ENCODE assay signal across 10 cellular contexts in genomic region chr2:25409044-25409443, GRCh38.
DNase-seq lines count a peak whose midpoint lies in the region; ATAC-seq and TF ChIP-seq lines count a peak whose summit lies in the region.
"Had no signal": no experiment of that assay in that cellular context is flagged by ENCODE, and none has a peak within 500 bp of the region (broad histone marks: within the 10 kb centered on the region; RNA-seq: fewer than 3 reads in every experiment).

No MANE protein-coding gene starts in this region.

- no peak for TF ChIP-seq CTCF in OCI-LY3 (IDR thresholded peaks at IDR 0.05; ENCODE audit: low read depth, low read length)

- peaks cover 0 to 7% (median 0%) of the 10 kb centered on the region in 11 experiments; a peak in 4 of 22 replicates for H3K9me3 ChIP-seq in BLaER1 treated with 17β-estradiol and CSF1 and Interleukin-3, amounts not matched to agents 10 nM and 100 nM (replicated peaks in 1 of 11)
- no peaks in the 10 kb centered on the region for H3K9me3 ChIP-seq in OCI-LY3 (ENCODE audit: insufficient read depth, low read length)

- peaks cover 30 to 48% (median 37%) of the 10 kb centered on the region in 10 experiments for H3K4me1 ChIP-seq in BLaER1 treated with 17β-estradiol and CSF1 and Interleukin-3, amounts not matched to agents 10 nM and 100 nM
- H3K4me1 ChIP-seq in OCI-LY3 (ENCODE audit: low read length), result peaks cover 49% of the 10 kb centered on the region

- peak overlapping the region in 8 of 11 experiments; percentile 57 to 81 (median 74); a peak in 12 of 22 replicates for H3K4me2 ChIP-seq in BLaER1 treated with 17β-estradiol and CSF1 and Interleukin-3, amounts not matched to agents 10 nM and 100 nM
- peak overlapping the region; percentile 57; the same call in 1 of the 2 replicates for H3K4me2 ChIP-seq in OCI-LY3 (ENCODE audit: low read length)
- H3K4me2 ChIP-seq: KMS-11 had no signal

- no peaks in the 10 kb centered on the region for H4K20me1 ChIP-seq in BLaER1 treated with 17β-estradiol and CSF1 and Interleukin-3, amounts not matched to agents 10 nM and 100 nM
- no peaks in the 10 kb centered on the region for H4K20me1 ChIP-seq in OCI-LY3 (ENCODE audit: insufficient read depth, low read length)

- no peak overlapping the region for H3K9ac ChIP-seq in BLaER1 treated with 17β-estradiol and CSF1 and Interleukin-3, amounts not matched to agents 10 nM and 100 nM
- peak overlapping the region; percentile 36; the same call in 1 of the 2 replicates for H3K9ac ChIP-seq in OCI-LY3 (ENCODE audit: low read length)
- H3K9ac ChIP-seq: KMS-11 had no signal

- peak overlapping the region; percentile 2 for H3K27ac Mint-ChIP-seq in activated T-helper 17 cell treated with anti-CD3 and anti-CD28 coated beads, Interleukin-2, amount 50 U/mL, for 72 hours
- peak overlapping the region; percentile 83 for H3K27ac Mint-ChIP-seq in stimulated activated memory B cell treated with anti-CD40 and anti-IgM and Interleukin-4, amounts not matched to agents 10 μg/mL and 1 μg/mL and 100 μg/mL, for 72 hours
- H3K27ac Mint-ChIP-seq: HFFc6 had no signal

- no peaks in the 10 kb centered on the region for H3K27me3 ChIP-seq in BLaER1 treated with 17β-estradiol and CSF1 and Interleukin-3, amounts not matched to agents 10 nM and 100 nM
- H3K27me3 ChIP-seq in OCI-LY3 (ENCODE audit: low read depth, low read length), result 0 out of 2 replicates have a peak, but pooled peaks cover 3% of the 10 kb centered on the region

- no peaks in the 10 kb centered on the region for H3K79me2 ChIP-seq in OCI-LY3 (ENCODE audit: low read length)

- H3K36me3 ChIP-seq in BLaER1 treated with 17β-estradiol and CSF1 and Interleukin-3, amounts not matched to agents 10 nM and 100 nM, result no peaks in the 10 kb centered on the region
- no peaks in the 10 kb centered on the region for H3K36me3 ChIP-seq in OCI-LY3 (replicated peaks; ENCODE audit: low read depth, low read length)

- no peak overlapping the region for H3K4me3 ChIP-seq in BLaER1 treated with 17β-estradiol and CSF1 and Interleukin-3, amounts not matched to agents 10 nM and 100 nM
- H3K4me3 ChIP-seq in OCI-LY3 (ENCODE audit: low read length), result no peak overlapping the region

- H3K4me3 Mint-ChIP-seq in activated T-helper 17 cell treated with anti-CD3 and anti-CD28 coated beads, Interleukin-2, amount 50 U/mL, for 72 hours, result no peak overlapping the region
- H3K4me3 Mint-ChIP-seq in stimulated activated memory B cell treated with anti-CD40 and anti-IgM and Interleukin-4, amounts not matched to agents 10 μg/mL and 1 μg/mL and 100 μg/mL, for 72 hours, result no peak overlapping the region
- H3K4me3 Mint-ChIP-seq: HFFc6 had no signal

- no peak overlapping the region for H3K27ac ChIP-seq in BLaER1 treated with 17β-estradiol and CSF1 and Interleukin-3, amounts not matched to agents 10 nM and 100 nM
- peak overlapping the region; percentile 52 for H3K27ac ChIP-seq in OCI-LY3 (ENCODE audit: low read length)
- H3K27ac ChIP-seq: KMS-11 had no signal

- H3K36me3 Mint-ChIP-seq in activated T-helper 17 cell treated with anti-CD3 and anti-CD28 coated beads, Interleukin-2, amount 50 U/mL, for 72 hours (ENCODE audit: low read depth), result no peaks in the 10 kb centered on the region
- H3K36me3 Mint-ChIP-seq in stimulated activated memory B cell treated with anti-CD40 and anti-IgM and Interleukin-4, amounts not matched to agents 10 μg/mL and 1 μg/mL and 100 μg/mL, for 72 hours, result no peaks in the 10 kb centered on the region

- no peaks in the 10 kb centered on the region for H3K9me3 Mint-ChIP-seq in activated T-helper 17 cell treated with anti-CD3 and anti-CD28 coated beads, Interleukin-2, amount 50 U/mL, for 72 hours
- H3K9me3 Mint-ChIP-seq in stimulated activated memory B cell treated with anti-CD40 and anti-IgM and Interleukin-4, amounts not matched to agents 10 μg/mL and 1 μg/mL and 100 μg/mL, for 72 hours, result no peaks in the 10 kb centered on the region
- H3K9me3 Mint-ChIP-seq: HFFc6 had no signal

- no peaks in the 10 kb centered on the region for H3K4me1 Mint-ChIP-seq in activated T-helper 17 cell treated with anti-CD3 and anti-CD28 coated beads, Interleukin-2, amount 50 U/mL, for 72 hours
- peaks cover 59% of the 10 kb centered on the region for H3K4me1 Mint-ChIP-seq in stimulated activated memory B cell treated with anti-CD40 and anti-IgM and Interleukin-4, amounts not matched to agents 10 μg/mL and 1 μg/mL and 100 μg/mL, for 72 hours

- no peak overlapping the region for H2AFZ ChIP-seq in OCI-LY3 (ENCODE audit: low read depth, low read length)

- no peak for DNase-seq in stimulated activated CD4-positive, alpha-beta T cell treated with anti-CD3 and anti-CD28 coated beads, Interleukin-4, amount 100 ng/mL, for 4 hours
- DNase-seq in DMS153 treated with DMSO at 0.1 percent for 48 hours (lab: John Stamatoyannopoulos, UW; ENCODE audit: unreplicated experiment), result no peak
- DNase-seq in A172 (ENCODE audit: low spot score), result no peak
- DNase-seq: HCEC 1CT, HFFc6 had no signal

- no peaks in the 10 kb centered on the region for H3K27me3 Mint-ChIP-seq in activated T-helper 17 cell treated with anti-CD3 and anti-CD28 coated beads, Interleukin-2, amount 50 U/mL, for 72 hours
- H3K27me3 Mint-ChIP-seq in stimulated activated memory B cell treated with anti-CD40 and anti-IgM and Interleukin-4, amounts not matched to agents 10 μg/mL and 1 μg/mL and 100 μg/mL, for 72 hours, result no peaks in the 10 kb centered on the region

- no peak for ATAC-seq in activated T-helper 17 cell treated with anti-CD3 and anti-CD28 coated beads, Interleukin-2, amount 50 U/mL, for 72 hours (replicated peaks)
- ATAC-seq in stimulated activated memory B cell treated with anti-CD40 and anti-IgM and Interleukin-4, amounts not matched to agents 10 μg/mL and 1 μg/mL and 100 μg/mL, for 72 hours, result no peak
